11 cellular contexts compared by ENCODE assay signal in the genomic region with DNA sequence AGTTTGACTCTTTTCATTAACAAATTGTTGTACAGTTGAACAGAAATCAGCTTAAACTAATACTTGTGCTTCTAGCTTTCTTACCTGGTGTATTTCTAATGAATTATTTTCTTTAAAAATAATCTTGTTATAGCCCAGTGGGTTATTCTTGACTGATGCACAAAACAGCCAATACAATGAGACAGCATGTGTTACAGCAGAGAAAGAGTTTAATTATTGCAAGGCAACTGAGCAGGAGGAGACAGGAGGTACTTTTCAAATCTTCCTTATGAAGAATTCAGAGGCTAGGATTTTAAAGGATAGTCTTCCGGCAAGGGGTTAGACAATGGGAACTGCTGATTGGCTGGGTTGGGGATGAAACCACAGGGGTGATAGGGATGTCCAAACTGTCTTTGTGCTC.
"Had no signal": no experiment of that assay in that cellular context is flagged by ENCODE, and none has a peak within 500 bp of the region (broad histone marks: within the 10 kb centered on the region; RNA-seq: fewer than 3 reads in every experiment).

No MANE protein-coding gene starts in this region.

- FAIRE-seq: H1, H54, HTR-8/SVneo had no signal

- H3K9ac ChIP-seq: KMS-11 had no signal

- H3K27ac ChIP-seq: KMS-11 had no signal

- H3K27ac Mint-ChIP-seq: GM23338, H9, HFFc6 had no signal

- ATAC-seq: GM23338 had no signal

- H3K4me2 ChIP-seq: GM23338, KMS-11 had no signal

- DNase-seq: H9, HCEC 1CT, HFFc6, IMR-90, Karpas-422, KBM-7 had no signal

- H3K4me3 Mint-ChIP-seq: GM23338, H9, HFFc6 had no signal

- H3K4me3 ChIP-seq: GM23338 had no signal

- H2AFZ ChIP-seq: GM23338 had no signal
